23 cellular contexts compared by ENCODE assay signal in the genomic region with DNA sequence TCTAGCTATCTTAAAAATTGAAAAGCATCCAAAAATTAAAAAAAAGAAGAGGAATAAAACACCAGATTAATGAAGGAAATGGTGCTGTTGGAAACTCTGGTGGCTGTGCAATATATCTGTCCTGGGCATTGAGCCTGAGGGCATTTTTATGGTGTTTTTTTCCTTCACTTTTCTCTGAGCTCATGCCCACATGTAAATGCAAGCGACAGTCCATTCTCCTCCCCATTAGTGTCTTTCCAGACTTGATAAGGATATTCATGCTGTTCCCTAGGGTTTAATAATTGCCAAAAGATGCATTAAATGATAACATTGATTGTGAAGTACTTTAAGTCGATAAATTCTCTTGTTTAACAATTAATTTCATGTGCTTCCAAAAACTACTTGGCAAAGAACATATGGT.
"Had no signal": no experiment of that assay in that cellular context is flagged by ENCODE, and none has a peak within 500 bp of the region (broad histone marks: within the 10 kb centered on the region; RNA-seq: fewer than 3 reads in every experiment).

No MANE protein-coding gene starts in this region.

- H3K4me3 ChIP-seq: K562 had no signal

- H3K4me2 ChIP-seq: KMS-11 had no signal

- ATAC-seq: K562, Panc1, PC-3, T-cell had no signal

- FAIRE-seq: HTR-8/SVneo, K562 had no signal

- DNase-seq: Kasumi-1; MM.1S; NCI-H1092 treated with DMSO at 0.1 percent for 48 hours; NCI-H1417 treated with DMSO at 0.1 percent for 48 hours; NCI-H146; NCI-H1694 treated with DMSO at 0.1 percent for 48 hours; NCI-H1930; NCI-H2107; NCI-H2227 treated with DMSO at 0.1 percent for 48 hours; NCI-H524; NCI-H526 treated with DMSO at 0.1 percent for 48 hours; NCI-H774; NK-92 treated with Interleukin-12 subunit alpha and Interleukin-12 subunit beta, amount 100 ng/mL, for 24 hours; PC-3; SHP77; SW 1271; T-cell had no signal

- H3K27ac ChIP-seq: HL-60, KMS-11, RWPE1 had no signal
